Comparison of ENCODE assay signal across 16 cellular contexts in genomic region chr11:10911907-10912306, GRCh38.
"Had no signal": no experiment of that assay in that cellular context is flagged by ENCODE, and none has a peak within 500 bp of the region (broad histone marks: within the 10 kb centered on the region; RNA-seq: fewer than 3 reads in every experiment).

No MANE protein-coding gene starts in this region.

- H3K36me3 ChIP-seq: gastroesophageal sphincter had no signal

- H3K4me1 Mint-ChIP-seq: activated B cell treated with CpG ODN at 0.5 μM for 24 hours; activated CD4-positive, alpha-beta T cell treated with anti-CD3 and anti-CD28 coated beads, Interleukin-2, amount 10 ng/mL, durations not matched to agents 24 days and 14 days; activated naive CD8-positive, alpha-beta T cell treated with anti-CD3 and anti-CD28 coated beads, Interleukin-2, amount 50 U/mL, for 24 hours had no signal

- H3K27me3 ChIP-seq: gastroesophageal sphincter, testis had no signal

- H3K4me1 ChIP-seq: testis had no signal

- DNase-seq: activated B cell treated with CpG ODN at 0.5 μM for 24 hours; activated CD4-positive, alpha-beta T cell treated with anti-CD3 and anti-CD28 coated beads, Interleukin-2, amount 10 ng/mL, durations not matched to agents 24 days and 14 days; activated naive CD4-positive, alpha-beta T cell; activated naive CD8-positive, alpha-beta T cell treated with anti-CD3 and anti-CD28 coated beads, Interleukin-2, amount 50 U/mL, for 24 hours; central memory CD4-positive, alpha-beta T cell; effector CD8-positive, alpha-beta T cell; hippocampal formation; nephron progenitor cell; stimulated activated CD4-positive, alpha-beta T cell treated with anti-CD3 and anti-CD28 coated beads, Interleukin-15, amount 100 ng/mL, for 24 hours; stimulated activated CD4-positive, alpha-beta T cell treated with anti-CD3 and anti-CD28 coated beads, Interleukin-4, amount 100 ng/mL, for 24 hours; T-helper 17 cell; testis had no signal

- H3K4me3 ChIP-seq: coronary artery, gastroesophageal sphincter, testis had no signal

- H3K27ac ChIP-seq: coronary artery, testis had no signal

- ATAC-seq: activated naive CD8-positive, alpha-beta T cell treated with anti-CD3 and anti-CD28 coated beads, Interleukin-2, amount 50 U/mL, for 24 hours; gastroesophageal sphincter; T-helper 17 cell had no signal

- H3K9me3 ChIP-seq: gastroesophageal sphincter, testis had no signal

- H3K9me3 Mint-ChIP-seq: activated B cell treated with CpG ODN at 0.5 μM for 24 hours; activated CD4-positive, alpha-beta T cell treated with anti-CD3 and anti-CD28 coated beads, Interleukin-2, amount 10 ng/mL, durations not matched to agents 24 days and 14 days; stimulated activated naive CD8-positive, alpha-beta T cell treated with anti-CD3 and anti-CD28 coated beads, Interleukin-15, Interleukin-2, amounts not matched to agents 100 ng/mL and 50 ng/mL, for 24 hours had no signal

- H3K27ac Mint-ChIP-seq: activated B cell treated with CpG ODN at 0.5 μM for 24 hours; activated CD4-positive, alpha-beta T cell treated with anti-CD3 and anti-CD28 coated beads, Interleukin-2, amount 10 ng/mL, durations not matched to agents 24 days and 14 days; activated naive CD8-positive, alpha-beta T cell treated with anti-CD3 and anti-CD28 coated beads, Interleukin-2, amount 50 U/mL, for 24 hours; activated T-helper 1 cell treated with anti-CD3 and anti-CD28 coated beads, Interleukin-12 subunit alpha, Interleukin-12 subunit beta, Interleukin-2, Interleukin-4 antibody, amounts not matched to agents 30 ng/mL and 10 ng/mL and 1 ng/mL, durations not matched to agents 14 hours and 24 hours and 36 hours; nephron progenitor cell; stimulated activated naive CD8-positive, alpha-beta T cell treated with anti-CD3 and anti-CD28 coated beads, Interleukin-15, Interleukin-2, amounts not matched to agents 100 ng/mL and 50 ng/mL, for 24 hours; T-helper 17 cell had no signal

- H3K27me3 Mint-ChIP-seq: activated B cell treated with CpG ODN at 0.5 μM for 24 hours; activated naive CD8-positive, alpha-beta T cell treated with anti-CD3 and anti-CD28 coated beads, Interleukin-2, amount 50 U/mL, for 24 hours; stimulated activated naive CD8-positive, alpha-beta T cell treated with anti-CD3 and anti-CD28 coated beads, Interleukin-15, Interleukin-2, amounts not matched to agents 100 ng/mL and 50 ng/mL, for 24 hours had no signal

- H3K4me3 Mint-ChIP-seq: activated B cell treated with CpG ODN at 0.5 μM for 24 hours; activated CD4-positive, alpha-beta T cell treated with anti-CD3 and anti-CD28 coated beads, Interleukin-2, amount 10 ng/mL, durations not matched to agents 24 days and 14 days; activated naive CD8-positive, alpha-beta T cell treated with anti-CD3 and anti-CD28 coated beads, Interleukin-2, amount 50 U/mL, for 24 hours; activated T-helper 1 cell treated with anti-CD3 and anti-CD28 coated beads, Interleukin-12 subunit alpha, Interleukin-12 subunit beta, Interleukin-2, Interleukin-4 antibody, amounts not matched to agents 30 ng/mL and 10 ng/mL and 1 ng/mL, durations not matched to agents 14 hours and 24 hours and 36 hours; nephron progenitor cell; stimulated activated naive CD8-positive, alpha-beta T cell treated with anti-CD3 and anti-CD28 coated beads, Interleukin-15, Interleukin-2, amounts not matched to agents 100 ng/mL and 50 ng/mL, for 24 hours; T-helper 17 cell had no signal
